In genomic region chr22:38201371-38201717, GRCh38 we compare ENCODE assay signal across 8 cellular contexts. TPM values are rescaled to one million over a fixed set of nuclear protein-coding genes. Genes with fewer than 3 reads are reported as not detected.
DNase-seq lines count a peak whose midpoint lies in the region; TF ChIP-seq lines count a peak whose summit lies in the region.

No MANE protein-coding gene starts in this region.

- no peak for TF ChIP-seq EP300 in esophagus muscularis mucosa (IDR thresholded peaks at IDR 0.05)

- POLR2A ChIA-PET in RWPE1 (lab: Yijun Ruan, JAX; ENCODE audit: low non-redundant PET): interaction anchor here (1.7 kb wide), 1 partner anchor 21 kb away, joined by 5 read pairs; no protein-coding TSS in a partner anchor

- H3K9me3 ChIP-seq in esophagus muscularis mucosa (no peaks in the 10 kb centered on the region), prostate gland (no peaks in the 10 kb centered on the region)

- H3K36me3 ChIP-seq in esophagus muscularis mucosa: no peaks in the 10 kb centered on the region
- no peaks in the 10 kb centered on the region for H3K36me3 ChIP-seq in prostate gland

- H3K4me1 ChIP-seq in esophagus muscularis mucosa (peaks cover 24 to 42% (median 42%) of the 10 kb centered on the region in 4 donors), prostate gland (replicated peaks) (no peaks in the 10 kb centered on the region)

- 22% methylated on average over 4 of the region's 8 CpGs for WGBS in esophagus muscularis mucosa
- 18% methylated on average over 8 of the region's 8 CpGs for WGBS in prostate gland

- CTCF ChIA-PET in RWPE1 (lab: Yijun Ruan, JAX): no interaction called here

- TF ChIP-seq POLR2A in esophagus muscularis mucosa (IDR thresholded peaks at IDR 0.05; ENCODE audit: low read depth) (no peak), prostate gland (IDR thresholded peaks at IDR 0.05) (no peak), erythroblast (IDR thresholded peaks at IDR 0.05; ENCODE audit: low read length) (no peak)

- H3K27me3 ChIP-seq in esophagus muscularis mucosa (peaks cover 0 to 10% (median 0%) of the 10 kb centered on the region in 4 donors), prostate gland (replicated peaks; ENCODE audit: insufficient read depth) (no peaks in the 10 kb centered on the region)

- H3K4me3 ChIP-seq in GM08714 (ENCODE audit: low read length) (peak overlapping the region; percentile 20; the same call in 1 of the 2 replicates), esophagus muscularis mucosa (peak overlapping the region; percentile 73 to 92 (median 85)), prostate gland (peak overlapping the region; percentile 53 to 84)

- DNase-seq in RWPE1 (ENCODE audit: low spot score) (no peak), esophagus muscularis mucosa (ENCODE audit: extremely low spot score) (no peak), prostate gland (ENCODE audit: low spot score) (no peak), AG20443 (ENCODE audit: low spot score) (no peak), DMS53 (lab: John Stamatoyannopoulos, UW) (no peak), H4 (ENCODE audit: low spot score) (no peak), erythroblast (lab: John Stamatoyannopoulos, UW) (no peak)

- intact Hi-C loops in esophagus muscularis mucosa (cut with DNase I): loop anchor here (5.0 kb wide), 1 partner anchor 116 kb away; the partner anchor contains the start of gene CSNK1E
- intact Hi-C loops in prostate gland (cut with DNase I): loop anchor here (1.0 to 5.0 kb wide), 3 partner anchors 19 to 116 kb away; partner anchors contain the start of genes CSNK1E and TMEM184B

- TF ChIP-seq CTCF in RWPE1 (conservative IDR thresholded peaks at IDR 0.05; ENCODE audit: low read depth) (no peak), esophagus muscularis mucosa (IDR thresholded peaks at IDR 0.05) (no peak), prostate gland (IDR thresholded peaks at IDR 0.05) (no peak)

- H3K27ac ChIP-seq in RWPE1 (peak overlapping the region; percentile 95), esophagus muscularis mucosa (replicated peaks in 1 of 4) (peak overlapping the region; percentile 93 to 100 (median 99)), prostate gland (peak overlapping the region; percentile 96 to 100)

RNA-seq across cellular contexts. Expression of gene MAFF, which starts 0.5 kb away (rescaled TPM):
- total RNA-seq in esophagus muscularis mucosa (100 to 1,000 TPM in 1 of 4 donors, 10 to 100 TPM in 3; 26.2 to 182 (median 54.3) TPM), prostate gland (10 to 100 TPM; 23.6 to 26.0 TPM)
- total RNA-seq in H4 (2014; rRNA removed; shearing (Covaris generic)): 3.9 and 7.4 TPM in 2 replicates

RNA-seq across cellular contexts. Expression of gene PLA2G6, which starts 19.7 kb away (rescaled TPM):
- total RNA-seq in esophagus muscularis mucosa (10 to 100 TPM; 13.9 to 18.3 (median 15.6) TPM), prostate gland (100 to 1,000 TPM in 1 of 2 donors, 10 to 100 TPM in 1; 61.5 to 138 TPM)
- total RNA-seq in H4 (2014; rRNA removed; shearing (Covaris generic)): 2.5 and 12.2 TPM in 2 replicates

Comparison
In these comparisons a context has a peak if more than half of its experiments do, and no peak if none do; other contexts are left out.
1. H3K4me3 ChIP-seq: peak in every context shown above with its lines; median percentile 85 in esophagus muscularis mucosa; 68 in prostate gland; 20 in GM08714.